Comparison of ENCODE assay signal across 9 cellular contexts in genomic region chr1:27589841-27590426, GRCh38. TPM values are rescaled to one million over a fixed set of nuclear protein-coding genes. Genes with fewer than 3 reads are reported as not detected.
A peak's percentile ranks its signal among the peaks of the same experiment; 100 is the strongest.
DNase-seq lines count a peak whose midpoint lies in the region; ATAC-seq and TF ChIP-seq lines count a peak whose summit lies in the region.
"Had no signal": no experiment of that assay in that cellular context is flagged by ENCODE, and none has a peak within 500 bp of the region (broad histone marks: within the 10 kb centered on the region; RNA-seq: fewer than 3 reads in every experiment).

No MANE protein-coding gene starts in this region.

- intact Hi-C loops in Right ventricle myocardium inferior (cut with DNase I), result no loop called here
- intact Hi-C loops in cardiac septum (cut with DNase I), result no loop called here
- intact Hi-C loops in aorta (cut with DNase I), result no loop called here

- no peaks in the 10 kb centered on the region for H3K36me3 Mint-ChIP-seq in chondrocyte (ENCODE audit: low read depth)
- H3K36me3 Mint-ChIP-seq: activated naive CD4-positive, alpha-beta T cell treated with anti-CD3 and anti-CD28 coated beads, Interleukin-2, amount 50 U/mL, for 24 hours had no signal

- H3K36me3 ChIP-seq in aorta (ENCODE audit: control insufficient read depth in 1 of 2, insufficient read depth in 2 of 2, low read length in 1 of 2), result no peaks in the 10 kb centered on the region

- DNase-seq in Right ventricle myocardium inferior (ENCODE audit: missing footprints) (no peak), cardiac septum (ENCODE audit: low spot score) (no peak), chondrocyte (ENCODE audit: low spot score) (no peak), medulla oblongata (ENCODE audit: extremely low spot score) (peak; percentile 76), aorta (peak; percentile 81 to 86), hippocampal formation (lab: John Stamatoyannopoulos, UW) (no peak)

- no peak overlapping the region for H3K4me3 Mint-ChIP-seq in chondrocyte (ENCODE audit: unreplicated experiment)
- H3K4me3 Mint-ChIP-seq: activated naive CD4-positive, alpha-beta T cell treated with anti-CD3 and anti-CD28 coated beads, Interleukin-2, amount 50 U/mL, for 24 hours had no signal

- H3K4me1 Mint-ChIP-seq in chondrocyte (ENCODE audit: low read depth), result peaks cover 40% of the 10 kb centered on the region
- H3K4me1 Mint-ChIP-seq: activated naive CD4-positive, alpha-beta T cell treated with anti-CD3 and anti-CD28 coated beads, Interleukin-2, amount 50 U/mL, for 24 hours had no signal

- H3K27me3 ChIP-seq in aorta (ENCODE audit: control insufficient read depth in 1 of 2, insufficient read depth in 2 of 2, low read length in 1 of 2), result no peaks in the 10 kb centered on the region

- ATAC-seq in Right ventricle myocardium inferior (peak; percentile 35), aorta (ENCODE audit: low FRiP score) (peak; percentile 58), HG03097 (IDR thresholded peaks at IDR 0.05; ENCODE audit: low FRiP score, unreplicated experiment) (no peak), HG02884 (IDR thresholded peaks at IDR 0.05; ENCODE audit: unreplicated experiment) (no peak)

- H3K9me3 ChIP-seq in aorta (ENCODE audit: control insufficient read depth, low read length), result no peaks in the 10 kb centered on the region

- WGBS in aorta, 2 donors, result 1 to 6% methylated on average over 12 to 13 of the region's 13 CpGs

- H3K9me3 Mint-ChIP-seq in chondrocyte (ENCODE audit: low read depth), result no peaks in the 10 kb centered on the region
- H3K9me3 Mint-ChIP-seq: activated naive CD4-positive, alpha-beta T cell treated with anti-CD3 and anti-CD28 coated beads, Interleukin-2, amount 50 U/mL, for 24 hours had no signal

- TF ChIP-seq CTCF in chondrocyte (IDR thresholded peaks at IDR 0.05), result peak; percentile 14

- no peaks in the 10 kb centered on the region for H3K27me3 Mint-ChIP-seq in chondrocyte (ENCODE audit: low read depth)
- H3K27me3 Mint-ChIP-seq: activated naive CD4-positive, alpha-beta T cell treated with anti-CD3 and anti-CD28 coated beads, Interleukin-2, amount 50 U/mL, for 24 hours had no signal

- H3K27ac Mint-ChIP-seq in chondrocyte (ENCODE audit: unreplicated experiment), result peak overlapping the region; percentile 80
- H3K27ac Mint-ChIP-seq: activated naive CD4-positive, alpha-beta T cell treated with anti-CD3 and anti-CD28 coated beads, Interleukin-2, amount 50 U/mL, for 24 hours had no signal

- no peak overlapping the region for H3K4me3 ChIP-seq in aorta (ENCODE audit: low read length in 2 of 2)

- H3K27ac ChIP-seq in aorta (ENCODE audit: low read depth in 1 of 2, low read length in 2 of 2), result peak overlapping the region in 1 of 2 donors; percentile 13

- H3K4me1 ChIP-seq in aorta (ENCODE audit: control insufficient read depth in 1 of 2, insufficient read depth in 2 of 2, low read length in 2 of 2), result peaks cover 0 to 3% of the 10 kb centered on the region in 2 donors

RNA-seq across cellular contexts. Expression of gene AHDC1, which starts 14.0 kb away (rescaled TPM):
- total RNA-seq in Right ventricle myocardium inferior (51.2 TPM), cardiac septum (57.7 TPM), chondrocyte (61.6 to 86.7 TPM (median 61.8 TPM) in 3 replicates), aorta (10 to 100 TPM; 63.5 to 89.1 TPM)
- polyA plus RNA-seq in aorta, result 10 to 100 TPM in 1 of 2 donors, 1 to 10 TPM in 1; 7.8 to 23.9 TPM

RNA-seq across cellular contexts. Expression of gene FGR, which starts 45.1 kb away (rescaled TPM):
- total RNA-seq in Right ventricle myocardium inferior (5.1 TPM), cardiac septum (3.8 TPM), chondrocyte (not detected in 3 replicates), aorta (10 to 100 TPM; 12.1 to 21.7 TPM)
- 10 to 100 TPM in 1 of 2 donors, 1 to 10 TPM in 1; 2.8 to 12.1 TPM for polyA plus RNA-seq in aorta

Comparison
In these comparisons a context has a peak if more than half of its experiments do, and no peak if none do; other contexts are left out.
1. ATAC-seq: peak in Right ventricle myocardium inferior (single experiment) and aorta (single experiment); none in HG03097 (single experiment) and HG02884 (single experiment).
2. DNase-seq: peak in medulla oblongata (single experiment) and aorta (2 of 2); none in Right ventricle myocardium inferior (single experiment), cardiac septum (single experiment), chondrocyte (single experiment) and hippocampal formation (0 of 2).